ENCODE assay signal across 9 cellular contexts in the genomic region with DNA sequence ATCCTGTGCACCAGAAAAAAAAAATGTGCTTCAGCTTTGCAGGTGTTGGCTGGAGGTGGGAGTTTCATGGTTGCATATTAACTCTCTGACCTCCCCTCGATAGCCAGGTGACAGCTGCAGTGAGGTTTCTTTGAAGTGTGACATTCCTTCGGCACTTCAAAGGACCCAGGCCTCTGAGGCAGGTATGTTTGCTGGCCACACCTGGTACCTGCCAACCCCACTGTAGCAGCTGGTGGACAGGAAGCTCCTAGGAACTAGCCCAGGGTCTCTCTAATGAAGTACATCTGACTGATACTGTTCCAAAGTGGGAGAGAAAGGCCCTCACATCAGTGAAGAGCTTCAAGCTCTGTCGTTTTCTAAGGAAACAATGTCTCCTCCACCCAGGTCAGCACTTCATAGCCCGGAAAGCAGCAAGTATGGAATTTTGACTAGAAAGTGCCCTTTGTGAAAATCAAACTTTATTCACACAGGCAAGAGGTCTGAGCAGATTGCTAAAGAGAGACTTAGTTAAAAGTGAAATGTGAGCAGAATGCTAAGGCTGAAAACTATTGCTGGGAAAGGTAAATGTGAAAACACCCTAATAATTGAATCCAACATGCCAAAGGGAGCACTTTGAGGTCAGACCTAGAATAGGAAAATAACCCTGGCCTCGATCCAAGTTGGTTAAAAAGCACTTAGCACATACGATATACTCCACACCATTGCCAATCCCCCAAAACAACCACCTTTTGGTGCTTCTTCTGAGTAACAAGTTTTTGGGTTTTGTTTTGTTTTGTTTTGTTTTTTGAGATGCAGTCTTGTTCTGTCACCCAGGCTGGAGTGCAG.
A peak's percentile ranks its signal among the peaks of the same experiment; 100 is the strongest.
DNase-seq lines count a peak whose midpoint lies in the region; ATAC-seq, FAIRE-seq and TF ChIP-seq lines count a peak whose summit lies in the region.
"Had no signal": no experiment of that assay in that cellular context is flagged by ENCODE, and none has a peak within 500 bp of the region (broad histone marks: within the 10 kb centered on the region; RNA-seq: fewer than 3 reads in every experiment).

No MANE protein-coding gene starts in this region.

- TF ChIP-seq POLR2A in GM12891 (IDR thresholded peaks at IDR 0.05; ENCODE audit: low read depth, low read length), result no peak

- H3K27ac ChIP-seq in left lung, result no peak overlapping the region
- no peak overlapping the region for H3K27ac ChIP-seq in ascending aorta

- intact Hi-C loops in left lung (cut with DNase I), result no loop called here
- intact Hi-C loops in head of caudate nucleus (cut with DNase I), result no loop called here
- intact Hi-C loops in ascending aorta (cut with DNase I), result no loop called here

- ATAC-seq in HG02798 (IDR thresholded peaks at IDR 0.05; ENCODE audit: poor library complexity, unreplicated experiment) (peak; percentile 75), left lung (peak; percentile 83)

- FAIRE-seq in GM12891 (lab: Jason Lieb, UNC) (peak; percentile 26), D721Med (lab: Jason Lieb, UNC) (no peak)

- H3K4me3 ChIP-seq in left lung (no peak overlapping the region), ascending aorta (no peak overlapping the region)

- no peaks in the 10 kb centered on the region for H3K9me3 ChIP-seq in left lung
- no peaks in the 10 kb centered on the region for H3K9me3 ChIP-seq in ascending aorta

- H3K27me3 ChIP-seq in left lung (no peaks in the 10 kb centered on the region), ascending aorta (no peaks in the 10 kb centered on the region)

- H3K36me3 ChIP-seq in left lung (no peaks in the 10 kb centered on the region), ascending aorta (no peaks in the 10 kb centered on the region)

- TF ChIP-seq CTCF in left lung (IDR thresholded peaks at IDR 0.05) (no peak), D721Med (IDR thresholded peaks at IDR 0.05; ENCODE audit: insufficient read depth, missing control alignments) (no peak), ascending aorta (IDR thresholded peaks at IDR 0.05) (no peak)

- DNase-seq in GM12891 (ENCODE audit: insufficient read length, low spot score), result no peak
- DNase-seq in NCI-H748 (lab: John Stamatoyannopoulos, UW; ENCODE audit: unreplicated experiment), result peak; percentile 86
- DNase-seq in left lung, result peak in 1 of 2 donors; percentile 52
- no peak for DNase-seq in D721Med (ENCODE audit: insufficient read length, low spot score)
- no peak for DNase-seq in head of caudate nucleus
- no peak for DNase-seq in HCEC 1CT
- DNase-seq in ascending aorta (ENCODE audit: low spot score in 2 of 2), result no peak
- DNase-seq: stimulated activated CD4-positive, alpha-beta T cell treated with anti-CD3 and anti-CD28 coated beads, Interleukin-4, amount 100 ng/mL, for 1 hour had no signal

- peaks cover 9 to 22% of the 10 kb centered on the region in 2 donors for H3K4me1 ChIP-seq in left lung
- H3K4me1 ChIP-seq in ascending aorta, result peaks cover 0 to 8% of the 10 kb centered on the region in 2 donors

TF ChIP-seq in GM12891, 5 proteins besides CTCF, POLR2A, EP300 and RAD21:
- TF ChIP-seq TAF1 (IDR thresholded peaks at IDR 0.05; ENCODE audit: low read depth, low read length) (no peak), SPI1 (IDR thresholded peaks at IDR 0.05; ENCODE audit: low read depth, low read length) (no peak), PAX5 (IDR thresholded peaks at IDR 0.05; ENCODE audit: insufficient read depth, low read length, severe bottlenecking) (no peak), POU2F2 (IDR thresholded peaks at IDR 0.05; ENCODE audit: low read depth, low read length) (no peak), POLR2AphosphoS5 (IDR thresholded peaks at IDR 0.05; ENCODE audit: low read depth, low read length) (no peak)
